ENCODE assay signal across 8 cellular contexts in genomic region chr2:85772019-85772745, GRCh38. TPM values are rescaled to one million over a fixed set of nuclear protein-coding genes. Genes with fewer than 3 reads are reported as not detected.
A peak's percentile ranks its signal among the peaks of the same experiment; 100 is the strongest.
DNase-seq lines count a peak whose midpoint lies in the region; ATAC-seq and TF ChIP-seq lines count a peak whose summit lies in the region.

No MANE protein-coding gene starts in this region.

- no peaks in the 10 kb centered on the region for H3K27me3 ChIP-seq in HAP-1 (ENCODE audit: low read depth)
- H3K27me3 ChIP-seq in suprapubic skin, result peaks cover 4% of the 10 kb centered on the region

- peak overlapping the region; percentile 59 for H3K27ac ChIP-seq in suprapubic skin

- TF ChIP-seq POLR2A in suprapubic skin (IDR thresholded peaks at IDR 0.05), result no peak

- in situ Hi-C loops in HAP-1 (cut with MboI; ENCODE audit: low sequenced_read_pairs), result no loop called here

- DNase-seq in HAP-1 (ENCODE audit: low spot score in 2 of 2) (peak; percentile 36 to 83), NCI-H748 (lab: John Stamatoyannopoulos, UW; ENCODE audit: unreplicated experiment) (peak; percentile 93), cortex of kidney (lab: John Stamatoyannopoulos, UW) (peak; percentile 67), left kidney (ENCODE audit: low read depth, low spot score) (peak; percentile 97), suprapubic skin (ENCODE audit: low spot score in 2 of 2) (peak; percentile 97 to 98)
- DNase-seq in T-helper 2 cell treated with Interferon-gamma antibody and Interleukin-4, amounts not matched to agents 5 μg/mL and 100 μg/mL, for 36 hours (ENCODE audit: low spot score), result no peak
- no peak for DNase-seq in stimulated activated CD4-positive, alpha-beta T cell treated with anti-CD3 and anti-CD28 coated beads, Interleukin-2, amount 100 ng/mL, for 24 hours

- H3K4me1 Mint-ChIP-seq in T-helper 2 cell treated with Interferon-gamma antibody and Interleukin-4, amounts not matched to agents 5 μg/mL and 100 μg/mL, for 36 hours (ENCODE audit: low read depth), result no peaks in the 10 kb centered on the region

- H3K27ac Mint-ChIP-seq in T-helper 2 cell treated with Interferon-gamma antibody and Interleukin-4, amounts not matched to agents 5 μg/mL and 100 μg/mL, for 36 hours, result no peak overlapping the region

- H3K9me3 ChIP-seq in HAP-1, result no peaks in the 10 kb centered on the region
- no peaks in the 10 kb centered on the region for H3K9me3 ChIP-seq in suprapubic skin

- no peaks in the 10 kb centered on the region for H3K36me3 ChIP-seq in HAP-1 (replicated peaks)
- H3K36me3 ChIP-seq in suprapubic skin, result peaks cover 8% of the 10 kb centered on the region

- no peak overlapping the region for H3K4me3 Mint-ChIP-seq in T-helper 2 cell treated with Interferon-gamma antibody and Interleukin-4, amounts not matched to agents 5 μg/mL and 100 μg/mL, for 36 hours

- H3K27me3 Mint-ChIP-seq in T-helper 2 cell treated with Interferon-gamma antibody and Interleukin-4, amounts not matched to agents 5 μg/mL and 100 μg/mL, for 36 hours (ENCODE audit: low read depth), result peaks cover 32% of the 10 kb centered on the region

- no peaks in the 10 kb centered on the region for H3K36me3 Mint-ChIP-seq in T-helper 2 cell treated with Interferon-gamma antibody and Interleukin-4, amounts not matched to agents 5 μg/mL and 100 μg/mL, for 36 hours (ENCODE audit: low read depth)

- H3K4me1 ChIP-seq in HAP-1 (no peaks in the 10 kb centered on the region; the same call in none of the 2 replicates), suprapubic skin (peaks cover 77% of the 10 kb centered on the region)

- 4% methylated on average over 8 of the region's 37 CpGs for WGBS in suprapubic skin

- peak; percentile 73 for TF ChIP-seq EP300 in suprapubic skin (IDR thresholded peaks at IDR 0.05)

- H3K4me3 ChIP-seq in HAP-1 (no peak overlapping the region), suprapubic skin (peak overlapping the region; percentile 39)

- H3K9me3 Mint-ChIP-seq in T-helper 2 cell treated with Interferon-gamma antibody and Interleukin-4, amounts not matched to agents 5 μg/mL and 100 μg/mL, for 36 hours, result no peaks in the 10 kb centered on the region

- ATAC-seq in HG02840 (IDR thresholded peaks at IDR 0.05; ENCODE audit: low FRiP score, unreplicated experiment), result no peak

- TF ChIP-seq CTCF in suprapubic skin (IDR thresholded peaks at IDR 0.05), result peak in 1 of 2 donors; percentile 16

RNA-seq across cellular contexts. Expression of gene ATOH8, which starts 18.4 kb away (rescaled TPM):
- total RNA-seq in suprapubic skin, result 10 to 100 TPM in 3 of 4 donors, 1 to 10 TPM in 1; 9.7 to 30.3 (median 27.3) TPM

Comparison
In these comparisons a context has a peak if more than half of its experiments do, and no peak if none do; other contexts are left out.
1. DNase-seq: peak in HAP-1 (2 of 2), NCI-H748 (single experiment), cortex of kidney (single experiment), left kidney (single experiment) and suprapubic skin (2 of 2); none in T-helper 2 cell treated with Interferon-gamma antibody and Interleukin-4, amounts not matched to agents 5 μg/mL and 100 μg/mL, for 36 hours (single experiment) and stimulated activated CD4-positive, alpha-beta T cell treated with anti-CD3 and anti-CD28 coated beads, Interleukin-2, amount 100 ng/mL, for 24 hours (0 of 2).